ENCODE assay signal across 21 cellular contexts in genomic region chr6:31112478-31112877, GRCh38. TPM values are rescaled to one million over a fixed set of nuclear protein-coding genes. Genes with fewer than 3 reads are reported as not detected.
"Had no signal": no experiment of that assay in that cellular context is flagged by ENCODE, and none has a peak within 500 bp of the region (broad histone marks: within the 10 kb centered on the region; RNA-seq: fewer than 3 reads in every experiment).

Gene C6orf15 (minus strand): TSS chr6:31112575. CDS start chr6:31112555, 20 bp downstream.

- H3K27me3 ChIP-seq: right lobe of liver had no signal

- DNase-seq: activated CD4-positive, alpha-beta memory T cell treated with anti-CD3 and anti-CD28 coated beads, Interleukin-2, amount 10 ng/mL, durations not matched to agents 7 days and 5 days; activated CD8-positive, alpha-beta memory T cell treated with anti-CD3 and anti-CD28 coated beads, Interleukin-2, amount 50 U/mL, for 4 hours; activated naive CD8-positive, alpha-beta T cell treated with anti-CD3 and anti-CD28 coated beads, Interleukin-2, amount 10 ng/mL, durations not matched to agents 7 days and 5 days; activated T-cell treated with anti-CD3 and anti-CD28 coated beads, Interleukin-2, amount 50 U/mL, for 72 hours; effector memory CD4-positive, alpha-beta T cell; left ventricle myocardium superior; right lobe of liver; stimulated activated CD4-positive, alpha-beta T cell treated with anti-CD3 and anti-CD28 coated beads, Interleukin-12 subunit alpha, Interleukin-12 subunit beta, amount 100 ng/mL, for 4 hours; stimulated activated naive CD4-positive, alpha-beta T cell; T-cell; T1000 had no signal

- H3K27ac ChIP-seq: cardiac muscle cell, neutrophil, right lobe of liver, VCaP had no signal

- H3K4me1 ChIP-seq: right lobe of liver had no signal

- H3K9me3 ChIP-seq: gastroesophageal sphincter, neutrophil, right lobe of liver had no signal

- H3K4me3 ChIP-seq: cardiac muscle cell, coronary artery, gastroesophageal sphincter, right lobe of liver had no signal

- H3K36me3 ChIP-seq: cardiac muscle cell, gastroesophageal sphincter, neutrophil, right lobe of liver had no signal

- ATAC-seq: activated T-cell treated with anti-CD3 and anti-CD28 coated beads, Interleukin-2, amount 50 U/mL, for 72 hours; gastroesophageal sphincter; left ventricle myocardium superior; T-cell had no signal

RNA-seq across cellular contexts. Expression of gene C6orf15, which starts in this region (rescaled TPM):
- total RNA-seq: activated CD4-positive, alpha-beta memory T cell treated with anti-CD3 and anti-CD28 coated beads, Interleukin-2, amount 10 ng/mL, durations not matched to agents 7 days and 5 days; activated naive CD8-positive, alpha-beta T cell treated with anti-CD3 and anti-CD28 coated beads, Interleukin-2, amount 10 ng/mL, durations not matched to agents 7 days and 5 days; activated T-cell treated with anti-CD3 and anti-CD28 coated beads, Interleukin-2, amount 50 U/mL, for 72 hours; aorta; cardiac muscle cell; gastroesophageal sphincter; left ventricle myocardium superior; mesothelial cell of epicardium; posterior vena cava; right lobe of liver; T-cell; temporal lobe; urinary bladder had no signal
- polyA plus RNA-seq: aorta, cardiac muscle cell, urinary bladder had no signal
